Comparison of ENCODE assay signal across 1 cellular context in genomic region chr12:6953417-6954315, GRCh38.
A peak's percentile ranks its signal among the peaks of the same experiment; 100 is the strongest.
TF ChIP-seq lines count a peak whose summit lies in the region.

No MANE protein-coding gene starts in this region.

TF ChIP-seq in K562, 482 proteins besides CTCF, POLR2A, EP300 and RAD21 (continued from another document):
- TF ChIP-seq RREB1 (CRISPR knock-in tag; IDR thresholded peaks at IDR 0.05) (0 out of 2 replicates have a peak, but pooled peaks have one; percentile 52), SPI1 (IDR thresholded peaks at IDR 0.05; ENCODE audit: borderline replicate concordance, low read depth, low read length) (peak; percentile 29; the same call in 1 of the 2 replicates), ZKSCAN1 (IDR thresholded peaks at IDR 0.05; ENCODE audit: low read depth, low read length) (no peak), RAD51 (IDR thresholded peaks at IDR 0.05; ENCODE audit: borderline replicate concordance, low read depth) (peak; percentile 73), CREM (IDR thresholded peaks at IDR 0.05; ENCODE audit: low read depth) (no peak), ZNF3 (CRISPR knock-in tag; IDR thresholded peaks at IDR 0.05) (no peak), NEUROD1 (IDR thresholded peaks at IDR 0.05; ENCODE audit: borderline replicate concordance, low read depth, low read length, partially characterized antibody) (no peak), TRIM24 (IDR thresholded peaks at IDR 0.05) (no peak), TAF1 (IDR thresholded peaks at IDR 0.05; ENCODE audit: control insufficient read depth, extremely low read depth, insufficient read depth, low read length, severe bottlenecking) (no peak), PCBP1 (IDR thresholded peaks at IDR 0.05; ENCODE audit: low read depth, low read length, poor library complexity, severe bottlenecking) (no peak), GABPA (tag; conservative IDR thresholded peaks at IDR 0.05; ENCODE audit: low read depth) (peak; percentile 71), SIRT6 (IDR thresholded peaks at IDR 0.05; ENCODE audit: low read depth, low read length) (no peak), DLX4 (CRISPR knock-in tag; IDR thresholded peaks at IDR 0.05) (no peak), CEBPG (CRISPR knock-in tag; IDR thresholded peaks at IDR 0.05) (no peak), CEBPG (tag; conservative IDR thresholded peaks at IDR 0.05 in 1 of 2, IDR thresholded peaks at IDR 0.05 in 1 of 2) (no peak), USF1 (CRISPR knock-in tag; IDR thresholded peaks at IDR 0.05) (peak; percentile 88), TOE1 (IDR thresholded peaks at IDR 0.05; ENCODE audit: borderline replicate concordance) (0 out of 2 replicates have a peak, but pooled peaks have one; percentile 44), TOE1 (CRISPR knock-in tag; IDR thresholded peaks at IDR 0.05; ENCODE audit: borderline replicate concordance, low read depth) (no peak), ATF1 (CRISPR knock-in tag; IDR thresholded peaks at IDR 0.05) (no peak), ATF1 (tag; IDR thresholded peaks at IDR 0.05) (0 out of 2 replicates have a peak, but pooled peaks have one; percentile 14)
